Comparison of ENCODE assay signal across 15 cellular contexts in genomic region chr5:177437623-177438022, GRCh38. TPM values are rescaled to one million over a fixed set of nuclear protein-coding genes. Genes with fewer than 3 reads are reported as not detected.
DNase-seq lines count a peak whose midpoint lies in the region; ATAC-seq and TF ChIP-seq lines count a peak whose summit lies in the region.
"Had no signal": no experiment of that assay in that cellular context is flagged by ENCODE, and none has a peak within 500 bp of the region (broad histone marks: within the 10 kb centered on the region; RNA-seq: fewer than 3 reads in every experiment).

No MANE protein-coding gene starts in this region.

- H3K36me3 Mint-ChIP-seq in activated T-cell treated with anti-CD3 and anti-CD28 coated beads, Interleukin-2, amount 50 U/mL, for 72 hours (ENCODE audit: insufficient read depth in 2 of 2): peaks cover 19 to 30% of the 10 kb centered on the region in 2 donors
- H3K36me3 Mint-ChIP-seq in activated naive CD8-positive, alpha-beta T cell treated with anti-CD3 and anti-CD28 coated beads, Interleukin-2, amount 50 U/mL, for 24 hours (ENCODE audit: low read depth): peaks cover 48% of the 10 kb centered on the region
- peaks cover 96% of the 10 kb centered on the region for H3K36me3 Mint-ChIP-seq in stimulated activated effector memory CD8-positive, alpha-beta T cell treated with anti-CD3 and anti-CD28 coated beads, Interleukin-12 subunit alpha, Interleukin-12 subunit beta, amount 100 ng/mL, for 72 hours

- H2AFZ ChIP-seq in PC-9: no peak overlapping the region

- intact Hi-C loops in PC-9 (cut with micrococcal nuclease; ENCODE audit: unreplicated experiment): no loop called here

- CTCF ChIA-PET in PC-9 (lab: Charles Lee): interaction anchor here (0.8 kb wide), 1 partner anchor 246 kb away, joined by 3 read pairs; no protein-coding TSS in a partner anchor

- H3K36me3 ChIP-seq in PC-9 (ENCODE audit: low read depth): no peaks in the 10 kb centered on the region; the same call in 1 of the 2 replicates

- H3K9me3 ChIP-seq in PC-9 (ENCODE audit: insufficient read depth, low read depth): no peaks in the 10 kb centered on the region

- no peaks in the 10 kb centered on the region for H3K9me3 Mint-ChIP-seq in activated T-cell treated with anti-CD3 and anti-CD28 coated beads, Interleukin-2, amount 50 U/mL, for 72 hours
- H3K9me3 Mint-ChIP-seq in activated naive CD8-positive, alpha-beta T cell treated with anti-CD3 and anti-CD28 coated beads, Interleukin-2, amount 50 U/mL, for 24 hours: no peaks in the 10 kb centered on the region
- H3K9me3 Mint-ChIP-seq in stimulated activated effector memory CD8-positive, alpha-beta T cell treated with anti-CD3 and anti-CD28 coated beads, Interleukin-12 subunit alpha, Interleukin-12 subunit beta, amount 100 ng/mL, for 72 hours: no peaks in the 10 kb centered on the region

- no peak overlapping the region for H3K27ac ChIP-seq in PC-9
- H3K27ac ChIP-seq: HL-60, KMS-11 had no signal

- no peak overlapping the region for H3K4me2 ChIP-seq in PC-9
- H3K4me2 ChIP-seq: KMS-11 had no signal

- H4K20me1 ChIP-seq in PC-9 (ENCODE audit: insufficient read depth): no peaks in the 10 kb centered on the region

- no peak overlapping the region for H3K4me3 ChIP-seq in PC-9

- H3K9me2 ChIP-seq in PC-9 (ENCODE audit: insufficient read depth): no peaks in the 10 kb centered on the region

- H3K27me3 ChIP-seq in PC-9 (ENCODE audit: insufficient read depth, low read depth): no peaks in the 10 kb centered on the region

- H3K79me2 ChIP-seq in PC-9 (ENCODE audit: low read depth): no peaks in the 10 kb centered on the region

- H3K27ac Mint-ChIP-seq in activated T-cell treated with anti-CD3 and anti-CD28 coated beads, Interleukin-2, amount 50 U/mL, for 72 hours: peak overlapping the region; percentile 86
- H3K27ac Mint-ChIP-seq in activated naive CD8-positive, alpha-beta T cell treated with anti-CD3 and anti-CD28 coated beads, Interleukin-2, amount 50 U/mL, for 24 hours: peak overlapping the region; percentile 42
- peak overlapping the region; percentile 83 for H3K27ac Mint-ChIP-seq in stimulated activated effector memory CD8-positive, alpha-beta T cell treated with anti-CD3 and anti-CD28 coated beads, Interleukin-12 subunit alpha, Interleukin-12 subunit beta, amount 100 ng/mL, for 72 hours

- H3K27me3 Mint-ChIP-seq in activated T-cell treated with anti-CD3 and anti-CD28 coated beads, Interleukin-2, amount 50 U/mL, for 72 hours (ENCODE audit: low read depth): no peaks in the 10 kb centered on the region
- H3K27me3 Mint-ChIP-seq in activated naive CD8-positive, alpha-beta T cell treated with anti-CD3 and anti-CD28 coated beads, Interleukin-2, amount 50 U/mL, for 24 hours: no peaks in the 10 kb centered on the region

- H3K4me3 Mint-ChIP-seq in activated T-cell treated with anti-CD3 and anti-CD28 coated beads, Interleukin-2, amount 50 U/mL, for 72 hours: no peak overlapping the region
- H3K4me3 Mint-ChIP-seq in activated naive CD8-positive, alpha-beta T cell treated with anti-CD3 and anti-CD28 coated beads, Interleukin-2, amount 50 U/mL, for 24 hours: no peak overlapping the region
- no peak overlapping the region for H3K4me3 Mint-ChIP-seq in stimulated activated effector memory CD8-positive, alpha-beta T cell treated with anti-CD3 and anti-CD28 coated beads, Interleukin-12 subunit alpha, Interleukin-12 subunit beta, amount 100 ng/mL, for 72 hours

- peaks cover 72% of the 10 kb centered on the region for H3K4me1 Mint-ChIP-seq in activated T-cell treated with anti-CD3 and anti-CD28 coated beads, Interleukin-2, amount 50 U/mL, for 72 hours (ENCODE audit: low read depth)
- H3K4me1 Mint-ChIP-seq in activated naive CD8-positive, alpha-beta T cell treated with anti-CD3 and anti-CD28 coated beads, Interleukin-2, amount 50 U/mL, for 24 hours: peaks cover 71% of the 10 kb centered on the region
- H3K4me1 Mint-ChIP-seq in stimulated activated effector memory CD8-positive, alpha-beta T cell treated with anti-CD3 and anti-CD28 coated beads, Interleukin-12 subunit alpha, Interleukin-12 subunit beta, amount 100 ng/mL, for 72 hours: peaks cover 59% of the 10 kb centered on the region

- no peak for TF ChIP-seq CTCF in PC-9 (conservative IDR thresholded peaks at IDR 0.05)

- POLR2A ChIA-PET in PC-9 (lab: Charles Lee; ENCODE audit: unreplicated experiment): no interaction called here

- no TSS peak for BruUV-seq in PC-9 (replicated peaks; lab: Mats Ljungman, UMichigan)

- peaks cover 47% of the 10 kb centered on the region for H3F3A ChIP-seq in PC-9 (ENCODE audit: insufficient read depth, low read depth)

- ATAC-seq in activated T-cell treated with anti-CD3 and anti-CD28 coated beads, Interleukin-2, amount 50 U/mL, for 72 hours (replicated peaks in 1 of 2): no peak
- no peak for ATAC-seq in activated naive CD8-positive, alpha-beta T cell treated with anti-CD3 and anti-CD28 coated beads, Interleukin-2, amount 50 U/mL, for 24 hours
- ATAC-seq in stimulated activated effector memory CD8-positive, alpha-beta T cell treated with anti-CD3 and anti-CD28 coated beads, Interleukin-12 subunit alpha, Interleukin-12 subunit beta, amount 100 ng/mL, for 72 hours: no peak

- no peaks in the 10 kb centered on the region for H3K4me1 ChIP-seq in PC-9 (replicated peaks; ENCODE audit: insufficient read depth)

- no peak for DNase-seq in activated T-cell treated with anti-CD3 and anti-CD28 coated beads, Interleukin-2, amount 50 U/mL, for 72 hours
- DNase-seq in activated T-cell treated with anti-CD3 and anti-CD28 coated beads, Interleukin-2, amount 50 U/mL, for 48 hours: no peak
- peak; percentile 28 for DNase-seq in NCI-H2227 treated with DMSO at 0.1 percent for 48 hours (lab: John Stamatoyannopoulos, UW)
- no peak for DNase-seq in activated naive CD8-positive, alpha-beta T cell treated with anti-CD3 and anti-CD28 coated beads, Interleukin-2, amount 50 U/mL, for 24 hours
- DNase-seq in stimulated activated effector memory CD8-positive, alpha-beta T cell treated with anti-CD3 and anti-CD28 coated beads, Interleukin-12 subunit alpha, Interleukin-12 subunit beta, amount 100 ng/mL, for 72 hours (ENCODE audit: low spot score in 2 of 2): no peak
- no peak for DNase-seq in PC-9
- DNase-seq in RKO (ENCODE audit: low spot score): no peak
- DNase-seq in GM19238 (ENCODE audit: insufficient read length, low spot score): no peak
- DNase-seq: activated CD4-positive, alpha-beta T cell treated with anti-CD3 and anti-CD28 coated beads, Interleukin-2, amount 50 U/mL, for 48 hours; activated gamma-delta T cell treated with Interleukin-2 at 50 U/mL for 16 hours; cortex of kidney; NCI-H1105 had no signal

RNA-seq across cellular contexts. Expression of gene PRR7, which starts 9.0 kb away (rescaled TPM):
- total RNA-seq in activated T-cell treated with anti-CD3 and anti-CD28 coated beads, Interleukin-2, amount 50 U/mL, for 72 hours: 10 to 100 TPM; 12.1 to 16.0 TPM
- 22.2 and 31.7 TPM in 2 replicates for total RNA-seq in PC-9 (2021)

RNA-seq across cellular contexts. Expression of gene GRK6, which starts 11.1 kb away (rescaled TPM):
- 100 to 1,000 TPM; 133 to 135 TPM for total RNA-seq in activated T-cell treated with anti-CD3 and anti-CD28 coated beads, Interleukin-2, amount 50 U/mL, for 72 hours
- total RNA-seq in PC-9 (2021): 82.3 and 124 TPM in 2 replicates

RNA-seq across cellular contexts. Expression of gene F12, which starts 28.3 kb away (rescaled TPM):
- total RNA-seq in activated T-cell treated with anti-CD3 and anti-CD28 coated beads, Interleukin-2, amount 50 U/mL, for 72 hours: 1 to 10 TPM; 6.5 to 6.7 TPM
- total RNA-seq in PC-9 (2021): 14.5 and 17.0 TPM in 2 replicates

RNA-seq across cellular contexts. Expression of gene DBN1, which starts 35.8 kb away (rescaled TPM):
- 10 to 100 TPM; 69.5 to 98.8 TPM for total RNA-seq in activated T-cell treated with anti-CD3 and anti-CD28 coated beads, Interleukin-2, amount 50 U/mL, for 72 hours
- 144 and 181 TPM in 2 replicates for total RNA-seq in PC-9 (2021)

RNA-seq across cellular contexts. Expression of gene PFN3, which starts 37.2 kb away (rescaled TPM):
- total RNA-seq in activated T-cell treated with anti-CD3 and anti-CD28 coated beads, Interleukin-2, amount 50 U/mL, for 72 hours: not detected
- not detected in 2 replicates for total RNA-seq in PC-9 (2021)
- total RNA-seq: liver had no signal
